In the genomic region with DNA sequence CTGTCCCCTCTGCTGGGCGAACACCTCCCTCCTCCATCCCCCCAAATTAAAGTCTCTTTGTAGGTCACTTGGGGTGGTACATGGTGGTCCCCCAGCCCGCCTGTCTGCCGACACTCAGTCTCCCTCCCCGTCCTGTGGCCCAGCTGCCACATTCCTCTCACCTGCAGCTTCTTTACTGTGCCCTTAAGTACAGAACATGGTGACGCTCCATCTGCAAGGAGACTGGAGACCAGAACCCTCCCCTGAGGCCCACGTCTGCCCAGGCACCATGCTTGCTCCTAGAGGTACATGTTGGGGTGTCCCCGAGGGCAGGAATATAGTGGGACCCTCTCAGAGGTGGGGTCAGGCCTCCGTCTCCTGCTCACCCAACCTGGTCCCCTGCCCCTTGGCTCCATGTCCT, we compare ENCODE assay signal across 25 cellular contexts. TPM values are rescaled to one million over a fixed set of nuclear protein-coding genes. Genes with fewer than 3 reads are reported as not detected.
DNase-seq lines count a peak whose midpoint lies in the region; ATAC-seq and TF ChIP-seq lines count a peak whose summit lies in the region.
"Had no signal": no experiment of that assay in that cellular context is flagged by ENCODE, and none has a peak within 500 bp of the region (broad histone marks: within the 10 kb centered on the region; RNA-seq: fewer than 3 reads in every experiment).

No MANE protein-coding gene starts in this region.

- BruUV-seq in MCF 10A (replicated peaks; lab: Mats Ljungman, UMichigan), result no TSS peak

- no peak overlapping the region for H3K4me3 ChIP-seq in neural progenitor cell
- no peak overlapping the region for H3K4me3 ChIP-seq in MG63
- H3K4me3 ChIP-seq: GM23248, lower lobe of right lung, Peyer's patch, prostate gland, sigmoid colon, upper lobe of left lung had no signal

- ATAC-seq in CD4-positive, alpha-beta T cell (ENCODE audit: poor library complexity), result no peak
- ATAC-seq in activated T-helper 17 cell treated with anti-CD3 and anti-CD28 coated beads, Interleukin-2, amount 50 U/mL, for 72 hours (replicated peaks), result no peak
- ATAC-seq: lower lobe of right lung had no signal

- H3K9me3 Mint-ChIP-seq in T-helper 2 cell treated with Interferon-gamma antibody and Interleukin-4, amounts not matched to agents 5 μg/mL and 100 μg/mL, for 36 hours, result no peaks in the 10 kb centered on the region
- no peaks in the 10 kb centered on the region for H3K9me3 Mint-ChIP-seq in CD4-positive, alpha-beta T cell
- H3K9me3 Mint-ChIP-seq in activated T-helper 17 cell treated with anti-CD3 and anti-CD28 coated beads, Interleukin-2, amount 50 U/mL, for 72 hours, result no peaks in the 10 kb centered on the region
- H3K9me3 Mint-ChIP-seq in neural progenitor cell, result no peaks in the 10 kb centered on the region
- no peaks in the 10 kb centered on the region for H3K9me3 Mint-ChIP-seq in MCF 10A (ENCODE audit: unreplicated experiment)

- no peak for DNase-seq in T-helper 2 cell treated with Interferon-gamma antibody and Interleukin-4, amounts not matched to agents 5 μg/mL and 100 μg/mL, for 36 hours (ENCODE audit: low spot score)
- DNase-seq in T-helper 2 cell, result no peak
- DNase-seq in CD4-positive, alpha-beta T cell, result no peak
- DNase-seq in neural progenitor cell (ENCODE audit: low spot score), result no peak
- no peak for DNase-seq in MCF 10A (ENCODE audit: unreplicated experiment)
- no peak for DNase-seq in MG63
- no peak for DNase-seq in NCI-H2029 treated with DMSO at 0.1 percent for 48 hours (lab: John Stamatoyannopoulos, UW)
- DNase-seq: 8988T; activated CD4-positive, alpha-beta T cell treated with anti-CD3 and anti-CD28 coated beads, Interleukin-2, amount 50 U/mL, for 1 hour; activated gamma-delta T cell; amygdala; COR-L47; DMS79; GM23248; KBM-7; lower lobe of right lung; NCI-H1436 treated with DMSO at 0.1 percent for 48 hours; NCI-H510A; Peyer's patch; sigmoid colon had no signal

- no peak overlapping the region for H2AFZ ChIP-seq in neural progenitor cell (replicated peaks)
- H2AFZ ChIP-seq: GM23248 had no signal

- H4K20me1 ChIP-seq in neural progenitor cell (ENCODE audit: low read depth), result no peaks in the 10 kb centered on the region

- H3K27ac Mint-ChIP-seq in T-helper 2 cell treated with Interferon-gamma antibody and Interleukin-4, amounts not matched to agents 5 μg/mL and 100 μg/mL, for 36 hours, result peak overlapping the region; percentile 36
- peak overlapping the region; percentile 32 for H3K27ac Mint-ChIP-seq in CD4-positive, alpha-beta T cell
- peak overlapping the region; percentile 58 for H3K27ac Mint-ChIP-seq in activated T-helper 17 cell treated with anti-CD3 and anti-CD28 coated beads, Interleukin-2, amount 50 U/mL, for 72 hours
- H3K27ac Mint-ChIP-seq in neural progenitor cell, result no peak overlapping the region
- H3K27ac Mint-ChIP-seq in MCF 10A (ENCODE audit: low read depth, unreplicated experiment), result no peak overlapping the region

- H3K27ac ChIP-seq in CD4-positive, alpha-beta T cell (ENCODE audit: low read depth, low read length), result peak overlapping the region; percentile 7
- no peak overlapping the region for H3K27ac ChIP-seq in neural progenitor cell
- H3K27ac ChIP-seq: GM23248, lower lobe of right lung, prostate gland, sigmoid colon, upper lobe of left lung had no signal

- H3K36me3 ChIP-seq in neural progenitor cell (no peaks in the 10 kb centered on the region), MG63 (no peaks in the 10 kb centered on the region)
- H3K36me3 ChIP-seq: lower lobe of right lung, Peyer's patch, prostate gland, sigmoid colon, upper lobe of left lung had no signal

- H3K9ac ChIP-seq in neural progenitor cell, result no peak overlapping the region
- H3K9ac ChIP-seq: GM23248 had no signal

- peaks cover 53% of the 10 kb centered on the region for H3K4me1 Mint-ChIP-seq in T-helper 2 cell treated with Interferon-gamma antibody and Interleukin-4, amounts not matched to agents 5 μg/mL and 100 μg/mL, for 36 hours (ENCODE audit: low read depth)
- peaks cover 52% of the 10 kb centered on the region for H3K4me1 Mint-ChIP-seq in CD4-positive, alpha-beta T cell (ENCODE audit: low read depth)
- H3K4me1 Mint-ChIP-seq in activated T-helper 17 cell treated with anti-CD3 and anti-CD28 coated beads, Interleukin-2, amount 50 U/mL, for 72 hours, result peaks cover 30% of the 10 kb centered on the region
- H3K4me1 Mint-ChIP-seq in neural progenitor cell, result peaks cover 29% of the 10 kb centered on the region
- peaks cover 10% of the 10 kb centered on the region for H3K4me1 Mint-ChIP-seq in MCF 10A (ENCODE audit: insufficient read depth, unreplicated experiment)

- H3K79me2 ChIP-seq in neural progenitor cell (ENCODE audit: low read depth), result no peaks in the 10 kb centered on the region

- H3K9me3 ChIP-seq in CD4-positive, alpha-beta T cell (ENCODE audit: control insufficient read depth, low read length), result no peaks in the 10 kb centered on the region
- H3K9me3 ChIP-seq in neural progenitor cell (ENCODE audit: low read depth) (no peaks in the 10 kb centered on the region), MG63 (no peaks in the 10 kb centered on the region)
- H3K9me3 ChIP-seq: lower lobe of right lung, Peyer's patch, prostate gland, sigmoid colon, upper lobe of left lung had no signal

- no peaks in the 10 kb centered on the region for H3K27me3 ChIP-seq in CD4-positive, alpha-beta T cell (ENCODE audit: control insufficient read depth, insufficient read depth, low read length)
- H3K27me3 ChIP-seq in neural progenitor cell, result no peaks in the 10 kb centered on the region
- H3K27me3 ChIP-seq in MG63, result no peaks in the 10 kb centered on the region
- H3K27me3 ChIP-seq: Peyer's patch, sigmoid colon, upper lobe of left lung had no signal

- no peaks in the 10 kb centered on the region for H3K36me3 Mint-ChIP-seq in T-helper 2 cell treated with Interferon-gamma antibody and Interleukin-4, amounts not matched to agents 5 μg/mL and 100 μg/mL, for 36 hours (ENCODE audit: low read depth)
- H3K36me3 Mint-ChIP-seq in CD4-positive, alpha-beta T cell (ENCODE audit: low read depth), result peaks cover 2% of the 10 kb centered on the region
- no peaks in the 10 kb centered on the region for H3K36me3 Mint-ChIP-seq in activated T-helper 17 cell treated with anti-CD3 and anti-CD28 coated beads, Interleukin-2, amount 50 U/mL, for 72 hours (ENCODE audit: low read depth)
- H3K36me3 Mint-ChIP-seq in neural progenitor cell (no peaks in the 10 kb centered on the region), MCF 10A (ENCODE audit: insufficient read depth, unreplicated experiment) (no peaks in the 10 kb centered on the region)

- no peak for TF ChIP-seq CTCF in CD4-positive, alpha-beta T cell (IDR thresholded peaks at IDR 0.05)
- TF ChIP-seq CTCF in neural progenitor cell (IDR thresholded peaks at IDR 0.05), result no peak
- no peak for TF ChIP-seq CTCF in MCF 10A (IDR thresholded peaks at IDR 0.05; ENCODE audit: unreplicated experiment)

- POLR2A ChIA-PET in CD4-positive, alpha-beta T cell (lab: Charles Lee), result interaction anchor here (0.6 to 17.7 kb wide), 2 partner anchors 10 to 27 kb away, joined by 3 to 767 read pairs; a partner anchor contains a TSS
- POLR2A ChIA-PET in MCF 10A (lab: Yijun Ruan, JAX), result no interaction called here

- no peak overlapping the region for H3K4me2 ChIP-seq in neural progenitor cell

- intact Hi-C loops in CD4-positive, alpha-beta T cell (cut with DNase I, micrococcal nuclease), result no loop called here
- intact Hi-C loops in MCF 10A (cut with micrococcal nuclease), result no loop called here

- peaks cover 19% of the 10 kb centered on the region for H3K4me1 ChIP-seq in neural progenitor cell
- H3K4me1 ChIP-seq: prostate gland had no signal

- H3K4me3 Mint-ChIP-seq in T-helper 2 cell treated with Interferon-gamma antibody and Interleukin-4, amounts not matched to agents 5 μg/mL and 100 μg/mL, for 36 hours, result no peak overlapping the region
- H3K4me3 Mint-ChIP-seq in CD4-positive, alpha-beta T cell, result no peak overlapping the region
- H3K4me3 Mint-ChIP-seq in activated T-helper 17 cell treated with anti-CD3 and anti-CD28 coated beads, Interleukin-2, amount 50 U/mL, for 72 hours, result no peak overlapping the region
- H3K4me3 Mint-ChIP-seq in neural progenitor cell (peak overlapping the region; percentile 25), MCF 10A (ENCODE audit: unreplicated experiment) (no peak overlapping the region)

- H3K27me3 Mint-ChIP-seq in T-helper 2 cell treated with Interferon-gamma antibody and Interleukin-4, amounts not matched to agents 5 μg/mL and 100 μg/mL, for 36 hours (ENCODE audit: low read depth), result no peaks in the 10 kb centered on the region
- H3K27me3 Mint-ChIP-seq in CD4-positive, alpha-beta T cell, result no peaks in the 10 kb centered on the region
- no peaks in the 10 kb centered on the region for H3K27me3 Mint-ChIP-seq in activated T-helper 17 cell treated with anti-CD3 and anti-CD28 coated beads, Interleukin-2, amount 50 U/mL, for 72 hours
- peaks cover 7% of the 10 kb centered on the region for H3K27me3 Mint-ChIP-seq in neural progenitor cell (ENCODE audit: insufficient read depth, low read depth)
- no peaks in the 10 kb centered on the region for H3K27me3 Mint-ChIP-seq in MCF 10A (ENCODE audit: insufficient read depth, unreplicated experiment)

- peaks cover 11% of the 10 kb centered on the region for H3F3A ChIP-seq in neural progenitor cell (ENCODE audit: low read depth)

- CTCF ChIA-PET in CD4-positive, alpha-beta T cell (lab: Charles Lee), result no interaction called here
- CTCF ChIA-PET in MCF 10A (lab: Yijun Ruan, JAX), result interaction anchor here (0.9 to 19.1 kb wide), 3 partner anchors 8 to 34 kb away, joined by 5 to 286 read pairs (median 10); a partner anchor contains a TSS

RNA-seq across cellular contexts. Expression of a gene that starts 5.6 kb away (rescaled TPM):
- 100 to 1,000 TPM; 132 to 139 TPM for total RNA-seq in CD4-positive, alpha-beta T cell
- 100 to 1,000 TPM in 1 of 2 donors, 10 to 100 TPM in 1; 96.5 to 107 TPM for total RNA-seq in activated T-helper 17 cell treated with anti-CD3 and anti-CD28 coated beads, Interleukin-2, amount 50 U/mL, for 72 hours
- total RNA-seq in neural progenitor cell (ENCODE audit: low replicate concordance) (19.8 and 39.7 TPM in 2 replicates), MCF 10A (2022) (67.9 and 80.6 TPM in 2 replicates)
- 62.9 and 64.8 TPM in 2 replicates for total RNA-seq in MG63 (2014; rRNA removed; shearing (Covaris generic); ENCODE audit: low replicate concordance)

RNA-seq across cellular contexts. Expression of a gene that starts 33.0 kb away (rescaled TPM):
- 100 to 1,000 TPM; 189 to 198 TPM for total RNA-seq in CD4-positive, alpha-beta T cell
- 10 to 100 TPM; 20.9 to 23.1 TPM for total RNA-seq in activated T-helper 17 cell treated with anti-CD3 and anti-CD28 coated beads, Interleukin-2, amount 50 U/mL, for 72 hours
- total RNA-seq in neural progenitor cell (ENCODE audit: low replicate concordance) (4.4 and 16.6 TPM in 2 replicates), MCF 10A (2022) (28.7 and 29.9 TPM in 2 replicates)
- total RNA-seq in MG63 (2014; rRNA removed; shearing (Covaris generic); ENCODE audit: low replicate concordance), result 4.6 and 18.6 TPM in 2 replicates

RNA-seq across cellular contexts. Expression of a gene that starts 39.6 kb away (rescaled TPM):
- 1 to 10 TPM; 6.9 to 9.7 TPM for total RNA-seq in CD4-positive, alpha-beta T cell
- under 1 TPM; 0.37 to 0.71 TPM for total RNA-seq in activated T-helper 17 cell treated with anti-CD3 and anti-CD28 coated beads, Interleukin-2, amount 50 U/mL, for 72 hours
- total RNA-seq in neural progenitor cell (ENCODE audit: low replicate concordance) (0.62 and 2.1 TPM in 2 replicates), MCF 10A (2022) (3.0 and 3.7 TPM in 2 replicates)
- total RNA-seq in MG63 (2014; rRNA removed; shearing (Covaris generic); ENCODE audit: low replicate concordance), result 0.07 and 0.36 TPM in 2 replicates
- total RNA-seq: GM23248 had no signal

RNA-seq across cellular contexts. Expression of a gene that starts 40.5 kb away (rescaled TPM):
- total RNA-seq in CD4-positive, alpha-beta T cell, result 10 to 100 TPM; 16.8 to 18.3 TPM
- total RNA-seq in activated T-helper 17 cell treated with anti-CD3 and anti-CD28 coated beads, Interleukin-2, amount 50 U/mL, for 72 hours, result 10 to 100 TPM; 14.6 to 43.0 TPM
- total RNA-seq in neural progenitor cell (ENCODE audit: low replicate concordance) (5.7 and 11.3 TPM in 2 replicates), MCF 10A (2022) (38.0 and 48.0 TPM in 2 replicates)
- 5.4 and 8.8 TPM in 2 replicates for total RNA-seq in MG63 (2014; rRNA removed; shearing (Covaris generic); ENCODE audit: low replicate concordance)

RNA-seq across cellular contexts. Expression of a gene that starts 51.7 kb away (rescaled TPM):
- under 1 TPM; 0.49 to 0.56 TPM for total RNA-seq in CD4-positive, alpha-beta T cell
- total RNA-seq in activated T-helper 17 cell treated with anti-CD3 and anti-CD28 coated beads, Interleukin-2, amount 50 U/mL, for 72 hours, result under 1 TPM in 1 of 2 donors, not detected in 1; 0.43 TPM
- total RNA-seq in neural progenitor cell (ENCODE audit: low replicate concordance) (1.5 TPM in 1 of 2 replicates, not detected in the other), MCF 10A (2022) (not detected in 2 replicates)
- total RNA-seq in MG63 (2014; rRNA removed; shearing (Covaris generic); ENCODE audit: low replicate concordance), result not detected in 2 replicates
- total RNA-seq: dermis microvascular lymphatic vessel endothelial cell, GM23248, HT1080, lower lobe of right lung, Peyer's patch, prostate gland, upper lobe of left lung had no signal

Comparison
In these comparisons a context has a peak if more than half of its experiments do, and no peak if none do; other contexts are left out.
1. H3K27ac Mint-ChIP-seq: peak in T-helper 2 cell treated with Interferon-gamma antibody and Interleukin-4, amounts not matched to agents 5 μg/mL and 100 μg/mL, for 36 hours (single experiment), CD4-positive, alpha-beta T cell (single experiment) and activated T-helper 17 cell treated with anti-CD3 and anti-CD28 coated beads, Interleukin-2, amount 50 U/mL, for 72 hours (single experiment); none in neural progenitor cell (single experiment) and MCF 10A (single experiment).